24 cellular contexts compared by ENCODE assay signal in the genomic region with DNA sequence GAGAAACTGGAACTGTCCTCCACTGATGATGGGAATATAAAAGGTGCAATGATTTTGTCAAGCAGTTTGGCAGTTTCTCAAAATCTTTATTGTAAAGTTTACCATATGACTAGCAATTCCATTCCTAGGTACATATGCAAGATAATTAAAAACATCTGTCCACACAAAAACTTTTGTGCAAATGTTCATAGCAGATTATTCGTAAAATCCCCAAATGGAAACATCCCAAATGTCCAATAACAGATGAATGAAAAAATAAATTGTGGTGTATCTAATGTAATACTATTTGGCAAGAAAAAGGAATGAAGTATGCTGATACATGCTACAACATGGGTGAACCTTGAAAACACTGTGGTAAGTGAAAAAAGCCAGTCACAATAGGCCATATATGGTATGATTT.
"Had no signal": no experiment of that assay in that cellular context is flagged by ENCODE, and none has a peak within 500 bp of the region (broad histone marks: within the 10 kb centered on the region; RNA-seq: fewer than 3 reads in every experiment).

No MANE protein-coding gene starts in this region.

- H3K27ac Mint-ChIP-seq: mesothelial cell of epicardium; naive B cell; natural killer cell; nephron progenitor cell; neural progenitor cell; progenitor cell of endocrine pancreas; stimulated activated memory B cell treated with anti-CD40 and anti-IgM and Interleukin-4, amounts not matched to agents 10 μg/mL and 1 μg/mL and 100 μg/mL, for 72 hours; stimulated activated naive CD8-positive, alpha-beta T cell treated with anti-CD3 and anti-CD28 coated beads, Interleukin-15, amount 100 ng/mL, for 72 hours; type B pancreatic cell had no signal

- H3K4me3 ChIP-seq: left ventricle myocardium inferior, lung, neural progenitor cell, ovary, right atrium auricular region, right lobe of liver, skin epidermis, tibial nerve, vagina had no signal

- H3K36me3 Mint-ChIP-seq: mesothelial cell of epicardium, natural killer cell, neural progenitor cell, type B pancreatic cell had no signal

- H3K27me3 Mint-ChIP-seq: progenitor cell of endocrine pancreas had no signal

- H3K4me1 Mint-ChIP-seq: mesothelial cell of epicardium; naive B cell; natural killer cell; nephron progenitor cell; neural progenitor cell; stimulated activated memory B cell treated with anti-CD40 and anti-IgM and Interleukin-4, amounts not matched to agents 10 μg/mL and 1 μg/mL and 100 μg/mL, for 72 hours; stimulated activated naive CD8-positive, alpha-beta T cell treated with anti-CD3 and anti-CD28 coated beads, Interleukin-15, amount 100 ng/mL, for 72 hours had no signal

- DNase-seq: islet precursor cell; left ventricle myocardium inferior; mesendoderm; naive B cell; natural killer cell; nephron progenitor cell; occipital lobe; ovary; right lobe of liver; stimulated activated CD4-positive, alpha-beta T cell treated with anti-CD3 and anti-CD28 coated beads, Interleukin-4, amount 100 ng/mL, for 4 hours; stimulated activated CD8-positive, alpha-beta memory T cell treated with anti-CD3 and anti-CD28 coated beads, Interleukin-4, amount 100 ng/mL, for 48 hours; stimulated activated naive CD4-positive, alpha-beta T cell treated with Interleukin-2 at 50 U/mL for 16 hours; stimulated activated naive CD8-positive, alpha-beta T cell treated with anti-CD3 and anti-CD28 coated beads, Interleukin-15, amount 100 ng/mL, for 72 hours; substantia nigra had no signal

- ATAC-seq: natural killer cell; right lobe of liver; stimulated activated memory B cell treated with anti-CD40 and anti-IgM and Interleukin-4, amounts not matched to agents 10 μg/mL and 1 μg/mL and 100 μg/mL, for 72 hours; stimulated activated naive CD8-positive, alpha-beta T cell treated with anti-CD3 and anti-CD28 coated beads, Interleukin-15, amount 100 ng/mL, for 72 hours had no signal

- H3K9me3 Mint-ChIP-seq: type B pancreatic cell had no signal

- H3K4me3 Mint-ChIP-seq: mesothelial cell of epicardium; naive B cell; natural killer cell; nephron progenitor cell; neural progenitor cell; stimulated activated memory B cell treated with anti-CD40 and anti-IgM and Interleukin-4, amounts not matched to agents 10 μg/mL and 1 μg/mL and 100 μg/mL, for 72 hours; stimulated activated naive CD8-positive, alpha-beta T cell treated with anti-CD3 and anti-CD28 coated beads, Interleukin-15, amount 100 ng/mL, for 72 hours; type B pancreatic cell had no signal
